Comparison of ENCODE assay signal across 10 cellular contexts in genomic region chr3:71684752-71685151, GRCh38. TPM values are rescaled to one million over a fixed set of nuclear protein-coding genes. Genes with fewer than 3 reads are reported as not detected.
DNase-seq lines count a peak whose midpoint lies in the region; ATAC-seq and TF ChIP-seq lines count a peak whose summit lies in the region.
"Had no signal": no experiment of that assay in that cellular context is flagged by ENCODE, and none has a peak within 500 bp of the region (broad histone marks: within the 10 kb centered on the region; RNA-seq: fewer than 3 reads in every experiment).

No MANE protein-coding gene starts in this region.

- 41 to 66% (median 53%) methylated on average over 5 of the region's 5 CpGs for WGBS in heart left ventricle, 4 donors
- 45 to 48% methylated on average over 5 of the region's 5 CpGs for WGBS in aorta, 2 donors

- peaks cover 67% of the 10 kb centered on the region for H3K36me3 Mint-ChIP-seq in activated CD4-positive, alpha-beta T cell treated with anti-CD3 and anti-CD28 coated beads, Interleukin-2, amount 10 ng/mL, durations not matched to agents 7 days and 5 days (ENCODE audit: low read depth)

- ATAC-seq in heart left ventricle: peak in 3 of 4 donors; percentile 22 to 38 (median 34)
- peak; percentile 59 for ATAC-seq in aorta (ENCODE audit: low FRiP score)
- ATAC-seq: left lobe of liver had no signal

- intact Hi-C loops in heart left ventricle (cut with DNase I) (no loop called here), cardiac septum (cut with DNase I) (no loop called here), aorta (cut with DNase I) (no loop called here)

- H3K27ac ChIP-seq in heart left ventricle (no peak overlapping the region), aorta (ENCODE audit: low read depth in 1 of 2, low read length in 2 of 2) (no peak overlapping the region), coronary artery (no peak overlapping the region)
- H3K27ac ChIP-seq: BLaER1 treated with 17β-estradiol and CSF1 and Interleukin-3, amounts not matched to agents 10 nM and 100 nM had no signal

- POLR2A ChIA-PET in activated CD4-positive, alpha-beta T cell treated with anti-CD3 and anti-CD28 coated beads, Interleukin-2, amount 10 ng/mL, durations not matched to agents 7 days and 5 days (lab: Charles Lee): no interaction called here

- TF ChIP-seq CTCF in heart left ventricle (IDR thresholded peaks at IDR 0.05): no peak
- no peak for TF ChIP-seq CTCF in astrocyte of the cerebellum (IDR thresholded peaks at IDR 0.05; ENCODE audit: low read depth, low read length, missing control alignments)
- TF ChIP-seq CTCF in coronary artery (IDR thresholded peaks at IDR 0.05): no peak

- peaks cover 0 to 21% (median 9%) of the 10 kb centered on the region in 12 donors for H3K4me1 ChIP-seq in heart left ventricle
- no peaks in the 10 kb centered on the region for H3K4me1 ChIP-seq in aorta (ENCODE audit: control insufficient read depth in 1 of 2, insufficient read depth in 2 of 2, low read length in 2 of 2)

- peaks cover 2% of the 10 kb centered on the region for H3K9me3 Mint-ChIP-seq in activated CD4-positive, alpha-beta T cell treated with anti-CD3 and anti-CD28 coated beads, Interleukin-2, amount 10 ng/mL, durations not matched to agents 7 days and 5 days

- H3K27me3 ChIP-seq in heart left ventricle: no peaks in the 10 kb centered on the region
- no peaks in the 10 kb centered on the region for H3K27me3 ChIP-seq in aorta (ENCODE audit: control insufficient read depth in 1 of 2, insufficient read depth in 2 of 2, low read length in 1 of 2)
- H3K27me3 ChIP-seq: BLaER1 treated with 17β-estradiol and CSF1 and Interleukin-3, amounts not matched to agents 10 nM and 100 nM had no signal

- H3K4me3 ChIP-seq in heart left ventricle (no peak overlapping the region), astrocyte of the cerebellum (ENCODE audit: low read depth, low read length) (no peak overlapping the region), aorta (ENCODE audit: low read length in 2 of 2) (no peak overlapping the region), coronary artery (no peak overlapping the region)
- H3K4me3 ChIP-seq: BLaER1 treated with 17β-estradiol and CSF1 and Interleukin-3, amounts not matched to agents 10 nM and 100 nM had no signal

- peaks cover 0 to 39% (median 5%) of the 10 kb centered on the region in 9 donors for H3K36me3 ChIP-seq in heart left ventricle
- peaks cover 0 to 3% of the 10 kb centered on the region in 2 donors for H3K36me3 ChIP-seq in aorta (ENCODE audit: control insufficient read depth in 1 of 2, insufficient read depth in 2 of 2, low read length in 1 of 2)
- H3K36me3 ChIP-seq: BLaER1 treated with 17β-estradiol and CSF1 and Interleukin-3, amounts not matched to agents 10 nM and 100 nM had no signal

- DNase-seq in heart left ventricle: no peak
- DNase-seq in cardiac septum (ENCODE audit: low spot score): no peak
- peak; percentile 74 for DNase-seq in astrocyte of the cerebellum (ENCODE audit: low read depth)
- peak; percentile 73 for DNase-seq in islet precursor cell
- DNase-seq in aorta: no peak
- no peak for DNase-seq in activated CD4-positive, alpha-beta T cell treated with anti-CD3 and anti-CD28 coated beads, Interleukin-2, amount 10 ng/mL, durations not matched to agents 7 days and 5 days
- no peak for DNase-seq in coronary artery (ENCODE audit: low spot score)
- no peak for DNase-seq in NCI-H82 treated with DMSO at 0.1 percent for 48 hours (lab: John Stamatoyannopoulos, UW; ENCODE audit: unreplicated experiment)

- in situ Hi-C loops in astrocyte of the cerebellum (cut with HindIII; ENCODE audit: low sequenced_read_pairs): no loop called here

- CTCF ChIA-PET in activated CD4-positive, alpha-beta T cell treated with anti-CD3 and anti-CD28 coated beads, Interleukin-2, amount 10 ng/mL, durations not matched to agents 7 days and 5 days (lab: Charles Lee): no interaction called here

- no peak for TF ChIP-seq POLR2A in heart left ventricle (IDR thresholded peaks at IDR 0.05)

- H3K9me3 ChIP-seq in heart left ventricle: no peaks in the 10 kb centered on the region
- H3K9me3 ChIP-seq in aorta (ENCODE audit: control insufficient read depth, low read length): no peaks in the 10 kb centered on the region
- H3K9me3 ChIP-seq: BLaER1 treated with 17β-estradiol and CSF1 and Interleukin-3, amounts not matched to agents 10 nM and 100 nM had no signal

- peaks cover 33% of the 10 kb centered on the region for H3K4me1 Mint-ChIP-seq in activated CD4-positive, alpha-beta T cell treated with anti-CD3 and anti-CD28 coated beads, Interleukin-2, amount 10 ng/mL, durations not matched to agents 7 days and 5 days

- no peak overlapping the region for H3K4me3 Mint-ChIP-seq in activated CD4-positive, alpha-beta T cell treated with anti-CD3 and anti-CD28 coated beads, Interleukin-2, amount 10 ng/mL, durations not matched to agents 7 days and 5 days

- no peaks in the 10 kb centered on the region for H3K27me3 Mint-ChIP-seq in activated CD4-positive, alpha-beta T cell treated with anti-CD3 and anti-CD28 coated beads, Interleukin-2, amount 10 ng/mL, durations not matched to agents 7 days and 5 days

- H3K27ac Mint-ChIP-seq in activated CD4-positive, alpha-beta T cell treated with anti-CD3 and anti-CD28 coated beads, Interleukin-2, amount 10 ng/mL, durations not matched to agents 7 days and 5 days: no peak overlapping the region

RNA-seq across cellular contexts. Expression of gene EIF4E3, which starts 40.5 kb away (rescaled TPM):
- total RNA-seq in heart left ventricle: 10 to 100 TPM; 28.5 to 53.0 (median 47.1) TPM
- 10 to 100 TPM; 18.4 to 23.1 TPM for polyA plus RNA-seq in heart left ventricle
- 54.7 TPM for total RNA-seq in cardiac septum
- 10 to 100 TPM; 22.2 to 29.3 TPM for total RNA-seq in aorta
- 10 to 100 TPM; 10.2 to 21.7 TPM for polyA plus RNA-seq in aorta
- total RNA-seq in activated CD4-positive, alpha-beta T cell treated with anti-CD3 and anti-CD28 coated beads, Interleukin-2, amount 10 ng/mL, durations not matched to agents 7 days and 5 days: 10 to 100 TPM; 83.9 to 90.4 TPM

Comparison
In these comparisons a context has a peak if more than half of its experiments do, and no peak if none do; other contexts are left out.
1. DNase-seq: peak in astrocyte of the cerebellum (single experiment) and islet precursor cell (single experiment); none in heart left ventricle (0 of 5), cardiac septum (single experiment), aorta (0 of 2), activated CD4-positive, alpha-beta T cell treated with anti-CD3 and anti-CD28 coated beads, Interleukin-2, amount 10 ng/mL, durations not matched to agents 7 days and 5 days (single experiment), coronary artery (single experiment) and NCI-H82 treated with DMSO at 0.1 percent for 48 hours (single experiment).